In the genomic region with DNA sequence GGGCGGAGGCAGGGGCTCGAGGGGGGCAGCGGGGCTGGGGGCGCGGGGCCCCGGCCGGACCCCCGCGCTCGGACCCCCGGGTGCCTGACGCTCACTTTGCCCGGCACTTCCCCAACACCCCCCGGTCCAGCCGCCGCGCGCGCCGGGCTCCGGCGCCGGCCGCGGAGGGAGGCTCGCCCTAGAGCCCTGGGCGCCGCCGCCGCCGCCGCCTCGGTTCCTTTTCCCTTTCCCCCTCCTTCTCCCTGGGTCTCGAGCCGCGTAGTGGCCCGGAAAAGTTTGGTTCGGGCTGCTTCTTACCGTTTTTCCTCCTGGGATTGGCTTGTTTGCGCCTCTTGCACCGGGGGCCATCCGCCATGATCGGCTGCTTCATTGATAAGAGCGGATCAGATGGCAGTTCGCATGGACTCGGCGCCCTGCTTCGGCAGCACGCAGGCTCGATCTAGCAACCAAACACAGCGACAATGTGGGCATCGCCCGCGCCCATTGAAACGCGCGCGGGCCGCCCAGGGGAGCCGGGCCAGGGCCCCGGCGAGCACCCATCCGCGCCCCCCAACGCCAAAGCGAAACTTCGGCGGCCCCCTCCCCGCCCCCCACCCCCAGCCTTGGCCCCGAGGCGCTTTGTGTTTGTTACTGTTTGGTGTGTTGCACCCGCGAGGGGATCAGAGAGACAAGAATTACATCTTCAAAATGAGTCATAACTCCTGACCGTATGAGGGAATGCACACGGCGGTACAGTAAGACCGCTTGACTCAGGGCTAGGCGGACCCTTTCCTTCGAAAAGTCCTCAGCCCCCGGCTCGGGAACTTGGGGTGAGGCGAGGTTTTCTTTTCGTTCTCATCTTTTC, we compare ENCODE assay signal across 8 cellular contexts. TPM values are rescaled to one million over a fixed set of nuclear protein-coding genes. Genes with fewer than 3 reads are reported as not detected.
DNase-seq lines count a peak whose midpoint lies in the region; ATAC-seq lines count a peak whose summit lies in the region.

No MANE protein-coding gene starts in this region.

- H3K4me1 Mint-ChIP-seq in activated CD4-positive, alpha-beta T cell treated with anti-CD3 and anti-CD28 coated beads for 36 hours = peaks cover 16% of the 10 kb centered on the region
- peaks cover 38 to 43% of the 10 kb centered on the region in 2 donors for H3K4me1 Mint-ChIP-seq in natural killer cell treated with Interleukin-12 subunit alpha and Interleukin-12 subunit beta and Interleukin-15 and Interleukin-18, amount 100 ng/mL, for 72 hours (ENCODE audit: low read depth in 2 of 2)

- CTCF ChIA-PET in activated CD4-positive, alpha-beta T cell treated with anti-CD3 and anti-CD28 coated beads for 36 hours (lab: Charles Lee) = no interaction called here

- DNase-seq in activated CD4-positive, alpha-beta T cell treated with anti-CD3 and anti-CD28 coated beads for 36 hours = peak; percentile 76
- DNase-seq in activated CD4-positive, alpha-beta T cell treated with anti-CD3 and anti-CD28 coated beads for 1 hour = no peak
- DNase-seq in NCI-H2171 treated with DMSO at 0.1 percent for 48 hours (lab: John Stamatoyannopoulos, UW) (peak; percentile 70), fibroblast of the conjunctiva (ENCODE audit: low read depth) (peak; percentile 95)
- peak; percentile 79 to 80 for DNase-seq in activated T-cell treated with anti-CD3 and anti-CD28 coated beads, Interleukin-2, amount 50 U/mL, for 48 hours
- DNase-seq in natural killer cell treated with Interleukin-12 subunit alpha and Interleukin-12 subunit beta and Interleukin-15 and Interleukin-18, amount 100 ng/mL, for 72 hours (ENCODE audit: low spot score) = peak; percentile 84

- peak overlapping the region; percentile 91 for H3K27ac ChIP-seq in urinary bladder (ENCODE audit: low read depth)

- H3K27ac Mint-ChIP-seq in activated CD4-positive, alpha-beta T cell treated with anti-CD3 and anti-CD28 coated beads for 36 hours = peak overlapping the region; percentile 96
- no peak overlapping the region for H3K27ac Mint-ChIP-seq in natural killer cell treated with Interleukin-12 subunit alpha and Interleukin-12 subunit beta and Interleukin-15 and Interleukin-18, amount 100 ng/mL, for 72 hours

- no peaks in the 10 kb centered on the region for H3K9me3 Mint-ChIP-seq in activated CD4-positive, alpha-beta T cell treated with anti-CD3 and anti-CD28 coated beads for 36 hours (ENCODE audit: low read depth)
- no peaks in the 10 kb centered on the region for H3K9me3 Mint-ChIP-seq in natural killer cell treated with Interleukin-12 subunit alpha and Interleukin-12 subunit beta and Interleukin-15 and Interleukin-18, amount 100 ng/mL, for 72 hours

- H3K4me3 ChIP-seq in urinary bladder (ENCODE audit: low read depth, low read length) = peak overlapping the region; percentile 97

- POLR2A ChIA-PET in activated CD4-positive, alpha-beta T cell treated with anti-CD3 and anti-CD28 coated beads for 36 hours (lab: Charles Lee) = no interaction called here

- WGBS in urinary bladder = under 1% methylated on average over 83 of the region's 83 CpGs

- no peaks in the 10 kb centered on the region for H3K36me3 Mint-ChIP-seq in activated CD4-positive, alpha-beta T cell treated with anti-CD3 and anti-CD28 coated beads for 36 hours (ENCODE audit: low read depth)
- peaks cover 40% of the 10 kb centered on the region for H3K36me3 Mint-ChIP-seq in natural killer cell treated with Interleukin-12 subunit alpha and Interleukin-12 subunit beta and Interleukin-15 and Interleukin-18, amount 100 ng/mL, for 72 hours

- peak; percentile 80 for ATAC-seq in activated CD4-positive, alpha-beta T cell treated with anti-CD3 and anti-CD28 coated beads for 36 hours
- peak; percentile 64 for ATAC-seq in HG02642 (IDR thresholded peaks at IDR 0.05; ENCODE audit: poor library complexity, unreplicated experiment)
- peak; percentile 83 to 86 for ATAC-seq in natural killer cell treated with Interleukin-12 subunit alpha and Interleukin-12 subunit beta and Interleukin-15 and Interleukin-18, amount 100 ng/mL, for 72 hours

- intact Hi-C loops in activated CD4-positive, alpha-beta T cell treated with anti-CD3 and anti-CD28 coated beads for 36 hours (cut with DNase I, micrococcal nuclease) = loop anchor here (1.0 to 10.0 kb wide), 10 partner anchors 62 to 1392 kb away; a partner anchor contains a TSS

- no peak overlapping the region for H3K4me3 Mint-ChIP-seq in activated CD4-positive, alpha-beta T cell treated with anti-CD3 and anti-CD28 coated beads for 36 hours
- H3K4me3 Mint-ChIP-seq in natural killer cell treated with Interleukin-12 subunit alpha and Interleukin-12 subunit beta and Interleukin-15 and Interleukin-18, amount 100 ng/mL, for 72 hours = no peak overlapping the region

- no peaks in the 10 kb centered on the region for H3K36me3 ChIP-seq in urinary bladder (ENCODE audit: insufficient read depth)

- no peaks in the 10 kb centered on the region for H3K4me1 ChIP-seq in urinary bladder (ENCODE audit: insufficient read depth)

- H3K27me3 Mint-ChIP-seq in activated CD4-positive, alpha-beta T cell treated with anti-CD3 and anti-CD28 coated beads for 36 hours = peaks cover 44% of the 10 kb centered on the region
- H3K27me3 Mint-ChIP-seq in natural killer cell treated with Interleukin-12 subunit alpha and Interleukin-12 subunit beta and Interleukin-15 and Interleukin-18, amount 100 ng/mL, for 72 hours = no peaks in the 10 kb centered on the region

RNA-seq across cellular contexts. Expression of a gene that starts 2.7 kb away (rescaled TPM):
- 1 to 10 TPM; 7.0 to 7.5 TPM for total RNA-seq in activated CD4-positive, alpha-beta T cell treated with anti-CD3 and anti-CD28 coated beads for 36 hours
- total RNA-seq in natural killer cell treated with Interleukin-12 subunit alpha and Interleukin-12 subunit beta and Interleukin-15 and Interleukin-18, amount 100 ng/mL, for 72 hours = 100 to 1,000 TPM; 181 to 248 TPM
- 307 TPM for total RNA-seq in urinary bladder
- polyA plus RNA-seq in urinary bladder = 66.7 TPM

Comparison
In these comparisons a context has a peak if more than half of its experiments do, and no peak if none do; other contexts are left out.
1. RNA of a gene that starts 2.7 kb away (total RNA-seq): 307 TPM in urinary bladder (single experiment) and 181 to 248 TPM in natural killer cell treated with Interleukin-12 subunit alpha and Interleukin-12 subunit beta and Interleukin-15 and Interleukin-18, amount 100 ng/mL, for 72 hours; 7.0 to 7.5 TPM in activated CD4-positive, alpha-beta T cell treated with anti-CD3 and anti-CD28 coated beads for 36 hours; every median in the first group is over 10 times any median in the second.
2. Peak in every context shown above with its lines, with median percentiles within 50 percentile points of each other: ATAC-seq.